In the genomic region with DNA sequence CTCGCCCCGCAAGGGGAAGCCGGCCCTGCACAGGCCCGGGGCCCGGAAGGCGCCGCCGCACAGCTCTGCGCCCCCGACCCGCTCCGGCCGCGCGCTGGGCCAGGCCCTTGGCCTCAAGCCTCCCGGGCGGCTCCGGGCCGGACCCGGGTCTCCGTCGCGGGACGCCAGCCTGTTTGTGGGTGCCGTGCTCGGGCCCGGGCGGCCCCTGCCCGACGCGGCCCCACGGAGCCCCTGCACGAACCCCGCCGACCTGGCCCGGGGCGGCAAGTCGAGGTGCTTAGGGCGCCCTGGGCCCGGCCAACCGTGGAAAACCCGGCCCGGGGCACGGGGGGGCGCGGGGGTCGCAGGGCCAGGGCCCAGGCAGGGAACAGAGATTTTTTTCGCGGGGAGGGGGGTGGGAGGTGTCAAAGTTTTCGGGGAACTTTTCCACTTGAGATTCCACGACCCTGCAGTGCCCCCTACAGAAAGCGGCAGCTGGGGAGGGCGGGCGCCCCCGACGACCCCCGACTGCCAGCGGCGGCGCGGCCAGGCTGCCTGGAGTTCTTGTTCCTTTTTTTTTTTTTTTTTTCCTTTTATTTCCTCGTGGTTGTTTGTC, we compare ENCODE assay signal across 8 cellular contexts. TPM values are rescaled to one million over a fixed set of nuclear protein-coding genes. Genes with fewer than 3 reads are reported as not detected.
A peak's percentile ranks its signal among the peaks of the same experiment; 100 is the strongest.
DNase-seq lines count a peak whose midpoint lies in the region; ATAC-seq and TF ChIP-seq lines count a peak whose summit lies in the region.

No MANE protein-coding gene starts in this region.

- 0 to 2% methylated on average over 15 to 40 of the region's 62 CpGs for WGBS in upper lobe of left lung, 2 donors

- TF ChIP-seq CTCF in upper lobe of left lung (IDR thresholded peaks at IDR 0.05): no peak

- H3K9ac ChIP-seq in muscle layer of colon (ENCODE audit: low read length): no peak overlapping the region

- peak; percentile 11 for ATAC-seq in HG02981 (IDR thresholded peaks at IDR 0.05; ENCODE audit: unreplicated experiment)
- peak in 1 of 2 donors; percentile 28 for ATAC-seq in upper lobe of left lung (ENCODE audit: low FRiP score in 2 of 2)
- no peak for ATAC-seq in HG03378 (IDR thresholded peaks at IDR 0.05; ENCODE audit: unreplicated experiment)

- no peak for TF ChIP-seq EP300 in upper lobe of left lung (IDR thresholded peaks at IDR 0.05)

- DNase-seq in activated CD4-positive, alpha-beta T cell treated with anti-CD3 and anti-CD28 coated beads for 48 hours: peak; percentile 49
- DNase-seq in effector memory CD4-positive, alpha-beta T cell: peak in 2 of 3 donors; percentile 18 to 33
- DNase-seq in upper lobe of left lung (peak; percentile 24 to 91), SIG-M5 (lab: John Stamatoyannopoulos, UW) (no peak)

- peaks cover 18% of the 10 kb centered on the region for H3K4me1 ChIP-seq in effector memory CD4-positive, alpha-beta T cell (ENCODE audit: control insufficient read depth, insufficient read depth, low read length, poor library complexity, severe bottlenecking)
- peaks cover 44% of the 10 kb centered on the region for H3K4me1 ChIP-seq in muscle layer of colon (ENCODE audit: insufficient read depth, low read length)
- peaks cover 21 to 36% (median 26%) of the 10 kb centered on the region in 4 donors for H3K4me1 ChIP-seq in upper lobe of left lung

- H3K27ac ChIP-seq in effector memory CD4-positive, alpha-beta T cell (ENCODE audit: insufficient read depth, low read length, poor library complexity, severe bottlenecking): peak overlapping the region; percentile 92
- peak overlapping the region; percentile 95 for H3K27ac ChIP-seq in muscle layer of colon (ENCODE audit: low read depth, low read length)
- peak overlapping the region; percentile 89 to 93 (median 92) for H3K27ac ChIP-seq in upper lobe of left lung

- no peaks in the 10 kb centered on the region for H3K27me3 ChIP-seq in effector memory CD4-positive, alpha-beta T cell (replicated peaks; ENCODE audit: control insufficient read depth, insufficient read depth, low read length, poor library complexity, severe bottlenecking)
- no peaks in the 10 kb centered on the region for H3K27me3 ChIP-seq in muscle layer of colon (ENCODE audit: control insufficient read depth in 1 of 2, insufficient read depth in 2 of 2, low read length in 2 of 2)
- no peaks in the 10 kb centered on the region for H3K27me3 ChIP-seq in upper lobe of left lung

- H3K9me3 ChIP-seq in effector memory CD4-positive, alpha-beta T cell (ENCODE audit: control insufficient read depth, low read length): no peaks in the 10 kb centered on the region
- H3K9me3 ChIP-seq in muscle layer of colon (ENCODE audit: low read length): no peaks in the 10 kb centered on the region
- no peaks in the 10 kb centered on the region for H3K9me3 ChIP-seq in upper lobe of left lung

- H3K36me3 ChIP-seq in effector memory CD4-positive, alpha-beta T cell (ENCODE audit: control insufficient read depth, insufficient read depth, low read length): no peaks in the 10 kb centered on the region
- H3K36me3 ChIP-seq in muscle layer of colon (ENCODE audit: insufficient read depth, low read length): peaks cover 3% of the 10 kb centered on the region
- H3K36me3 ChIP-seq in upper lobe of left lung: peaks cover 0 to 2% (median 0%) of the 10 kb centered on the region in 4 donors

- H3K4me3 ChIP-seq in GM08714 (ENCODE audit: low read length) (peak overlapping the region; percentile 89), muscle layer of colon (ENCODE audit: low read depth in 1 of 2, low read length in 2 of 2) (peak overlapping the region; percentile 87 to 100), upper lobe of left lung (peak overlapping the region; percentile 30 to 99 (median 88))
- peak overlapping the region; percentile 86 for H3K4me3 ChIP-seq in effector memory CD4-positive, alpha-beta T cell (ENCODE audit: insufficient read depth, low read depth, low read length, poor library complexity, severe bottlenecking)

- peak in 1 of 4 donors; percentile 19 for TF ChIP-seq POLR2A in upper lobe of left lung (IDR thresholded peaks at IDR 0.05)

RNA-seq across cellular contexts. Expression of gene STX16, which starts 0.8 kb away (rescaled TPM):
- 100 to 1,000 TPM in 1 of 6 donors, 10 to 100 TPM in 5; 42.1 to 469 (median 64.7) TPM for total RNA-seq in upper lobe of left lung

RNA-seq across cellular contexts. Expression of gene NPEPL1, which starts 42.3 kb away (rescaled TPM):
- total RNA-seq in upper lobe of left lung: 100 to 1,000 TPM in 1 of 6 donors, 10 to 100 TPM in 5; 19.4 to 198 (median 50.9) TPM
